ENCODE assay signal across 13 cellular contexts in genomic region chr7:1247527-1248041, GRCh38. TPM values are rescaled to one million over a fixed set of nuclear protein-coding genes. Genes with fewer than 3 reads are reported as not detected.
DNase-seq lines count a peak whose midpoint lies in the region; ATAC-seq lines count a peak whose summit lies in the region.
"Had no signal": no experiment of that assay in that cellular context is flagged by ENCODE, and none has a peak within 500 bp of the region (broad histone marks: within the 10 kb centered on the region; RNA-seq: fewer than 3 reads in every experiment).

No MANE protein-coding gene starts in this region.

- H3K27ac ChIP-seq in mesendoderm (ENCODE audit: low read depth, low read length): no peak overlapping the region
- H3K27ac ChIP-seq: HL-60 had no signal

- H3K23ac ChIP-seq in mesendoderm (ENCODE audit: low read length): no peak overlapping the region

- H4K5ac ChIP-seq in mesendoderm (ENCODE audit: low read length): no peak overlapping the region

- no peak overlapping the region for H3K4me3 ChIP-seq in mesendoderm (ENCODE audit: low read length)

- no peak overlapping the region for H2BK15ac ChIP-seq in mesendoderm (replicated peaks; ENCODE audit: low read depth)

- H3K4me1 ChIP-seq in mesendoderm (ENCODE audit: control insufficient read depth, low read depth, low read length): no peaks in the 10 kb centered on the region

- CTCF ChIA-PET in activated naive CD4-positive, alpha-beta T cell treated with anti-CD3 and anti-CD28 coated beads, Interleukin-2, amount 10 ng/mL, durations not matched to agents 7 days and 5 days (lab: Charles Lee): interaction anchor here (1.1 kb wide), 1 partner anchor 19 kb away, joined by 3 read pairs; no protein-coding TSS in a partner anchor

- peaks cover 3% of the 10 kb centered on the region for H3K4me1 Mint-ChIP-seq in activated naive CD4-positive, alpha-beta T cell treated with anti-CD3 and anti-CD28 coated beads, Interleukin-2, amount 10 ng/mL, durations not matched to agents 7 days and 5 days

- no CpG with 5 or more reads among the region's 48 CpGs for WGBS in mesendoderm (ENCODE audit: extremely low coverage, insufficient coverage, low lambda C conversion rate)

- no peak overlapping the region for H2BK120ac ChIP-seq in mesendoderm (ENCODE audit: low read depth, low read length)

- no peak overlapping the region for H3K18ac ChIP-seq in mesendoderm (ENCODE audit: low read length)

- H3K56ac ChIP-seq in mesendoderm (ENCODE audit: low read length): no peak overlapping the region

- DNase-seq in NCI-H146 (lab: John Stamatoyannopoulos, UW) (peak; percentile 60), NCI-H146 treated with DMSO at 0.1 percent for 48 hours (lab: John Stamatoyannopoulos, UW; ENCODE audit: unreplicated experiment) (no peak), EH (ENCODE audit: low read depth) (peak; percentile 11), RPMI8226 (peak; percentile 33), mesendoderm (peak; percentile 53), cerebellar nuclear complex (lab: John Stamatoyannopoulos, UW) (no peak)
- no peak for DNase-seq in activated naive CD4-positive, alpha-beta T cell treated with anti-CD3 and anti-CD28 coated beads, Interleukin-2, amount 10 ng/mL, durations not matched to agents 7 days and 5 days
- DNase-seq: activated CD4-positive, alpha-beta T cell treated with anti-CD3 and anti-CD28 coated beads, Interleukin-2, amount 50 U/mL, for 48 hours; activated gamma-delta T cell treated with Interleukin-2 at 50 U/mL for 16 hours; MM.1S had no signal

- peaks cover 1% of the 10 kb centered on the region for H3K36me3 Mint-ChIP-seq in activated naive CD4-positive, alpha-beta T cell treated with anti-CD3 and anti-CD28 coated beads, Interleukin-2, amount 10 ng/mL, durations not matched to agents 7 days and 5 days

- no peaks in the 10 kb centered on the region for H3K9me3 Mint-ChIP-seq in activated naive CD4-positive, alpha-beta T cell treated with anti-CD3 and anti-CD28 coated beads, Interleukin-2, amount 10 ng/mL, durations not matched to agents 7 days and 5 days
- H3K9me3 Mint-ChIP-seq: T-helper 1 cell treated with Interleukin-12 subunit alpha and Interleukin-12 subunit beta and Interleukin-4 antibody, amounts not matched to agents 30 μg/mL and 1 μg/mL, for 36 hours had no signal

- H3K4me3 Mint-ChIP-seq in activated naive CD4-positive, alpha-beta T cell treated with anti-CD3 and anti-CD28 coated beads, Interleukin-2, amount 10 ng/mL, durations not matched to agents 7 days and 5 days: no peak overlapping the region
- H3K4me3 Mint-ChIP-seq: T-helper 1 cell treated with Interleukin-12 subunit alpha and Interleukin-12 subunit beta and Interleukin-4 antibody, amounts not matched to agents 30 μg/mL and 1 μg/mL, for 36 hours had no signal

- no peak overlapping the region for H2AK5ac ChIP-seq in mesendoderm (ENCODE audit: low read length)

- H3K79me1 ChIP-seq in mesendoderm (ENCODE audit: low read length): no peaks in the 10 kb centered on the region

- no peak overlapping the region for H3K27ac Mint-ChIP-seq in activated naive CD4-positive, alpha-beta T cell treated with anti-CD3 and anti-CD28 coated beads, Interleukin-2, amount 10 ng/mL, durations not matched to agents 7 days and 5 days
- H3K27ac Mint-ChIP-seq: T-helper 1 cell treated with Interleukin-12 subunit alpha and Interleukin-12 subunit beta and Interleukin-4 antibody, amounts not matched to agents 30 μg/mL and 1 μg/mL, for 36 hours had no signal

- no peak overlapping the region for H3K4ac ChIP-seq in mesendoderm (ENCODE audit: low read depth, low read length)

- H2BK5ac ChIP-seq in mesendoderm (ENCODE audit: low read length): no peak overlapping the region

- H3K27me3 ChIP-seq in mesendoderm (ENCODE audit: insufficient read depth, low read length, poor library complexity): peaks cover 68% of the 10 kb centered on the region

- no peak for ATAC-seq in HG02970 (IDR thresholded peaks at IDR 0.05; ENCODE audit: low FRiP score, unreplicated experiment)

- H3K9ac ChIP-seq in mesendoderm (ENCODE audit: low read length): no peak overlapping the region

- H3K79me2 ChIP-seq in mesendoderm (ENCODE audit: control insufficient read depth, insufficient read depth, low read length): no peaks in the 10 kb centered on the region

- H3K36me3 ChIP-seq in mesendoderm (ENCODE audit: control insufficient read depth, insufficient read depth, low read length): no peaks in the 10 kb centered on the region

- no peak overlapping the region for H4K8ac ChIP-seq in mesendoderm (ENCODE audit: low read depth, low read length)

- peaks cover 98% of the 10 kb centered on the region for H3K27me3 Mint-ChIP-seq in activated naive CD4-positive, alpha-beta T cell treated with anti-CD3 and anti-CD28 coated beads, Interleukin-2, amount 10 ng/mL, durations not matched to agents 7 days and 5 days

- no peak overlapping the region for H3K4me2 ChIP-seq in mesendoderm (ENCODE audit: low read length)

RNA-seq across cellular contexts. Expression of gene UNCX, which starts 14.9 kb away (rescaled TPM):
- polyA plus RNA-seq in mesendoderm (2013, experiment 1 of 2): not detected
- polyA plus RNA-seq in mesendoderm (2013, experiment 2 of 2): not detected

Comparison
In these comparisons a context has a peak if more than half of its experiments do, and no peak if none do; other contexts are left out.
1. DNase-seq: peak in NCI-H146 (single experiment), EH (single experiment), RPMI8226 (single experiment) and mesendoderm (single experiment); none in NCI-H146 treated with DMSO at 0.1 percent for 48 hours (single experiment), activated naive CD4-positive, alpha-beta T cell treated with anti-CD3 and anti-CD28 coated beads, Interleukin-2, amount 10 ng/mL, durations not matched to agents 7 days and 5 days (single experiment) and cerebellar nuclear complex (0 of 2).